Comparison of ENCODE assay signal across 26 cellular contexts in the genomic region with DNA sequence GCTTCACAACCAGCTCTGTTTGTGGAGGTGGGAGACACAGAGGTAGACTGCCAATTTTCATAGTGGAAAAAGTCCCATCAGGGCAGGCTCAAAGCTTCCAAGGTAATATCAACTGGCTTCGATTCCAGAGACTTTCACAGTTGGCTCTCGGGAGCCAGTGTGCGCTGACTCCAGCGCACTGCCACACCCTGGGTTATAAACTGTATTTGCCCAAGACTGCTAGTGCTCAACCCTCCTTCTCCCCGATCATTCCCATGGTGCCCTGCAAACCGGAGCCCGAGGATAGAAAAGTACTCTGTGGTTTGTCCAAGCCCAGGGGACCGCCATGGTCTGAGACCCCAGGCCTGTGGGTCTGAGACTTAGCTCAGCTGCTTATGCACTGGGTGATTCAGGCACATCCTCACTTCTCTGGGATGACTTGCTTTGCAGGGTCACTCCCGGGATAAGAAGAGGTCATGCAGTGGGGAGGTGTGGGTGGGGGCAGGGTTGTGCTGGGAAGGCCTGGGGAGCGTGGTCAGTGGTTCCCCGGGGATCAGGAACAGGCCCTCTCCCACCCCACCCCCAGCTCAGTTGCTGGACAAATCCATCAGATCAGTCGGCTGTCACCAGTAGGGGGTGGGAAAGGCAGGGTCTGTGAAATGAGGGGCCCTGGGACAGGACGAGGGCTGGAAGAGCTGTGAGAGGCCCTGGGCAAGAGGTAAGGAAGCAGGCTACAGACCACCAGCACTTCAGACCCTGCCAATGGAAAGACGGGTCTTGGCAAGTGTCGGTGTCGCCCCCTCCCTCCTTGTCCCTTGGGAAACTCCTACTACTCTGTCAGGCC. TPM values are rescaled to one million over a fixed set of nuclear protein-coding genes. Genes with fewer than 3 reads are reported as not detected.
DNase-seq lines count a peak whose midpoint lies in the region; ATAC-seq and TF ChIP-seq lines count a peak whose summit lies in the region.
"Had no signal": no experiment of that assay in that cellular context is flagged by ENCODE, and none has a peak within 500 bp of the region (broad histone marks: within the 10 kb centered on the region; RNA-seq: fewer than 3 reads in every experiment).

No MANE protein-coding gene starts in this region.

- peaks cover 8% of the 10 kb centered on the region for H3K4me1 Mint-ChIP-seq in endothelial cell (ENCODE audit: unreplicated experiment)

- DNase-seq in Right ventricle myocardium inferior (ENCODE audit: missing footprints) (peak; percentile 46), Right ventricle myocardium superior (no peak), brain microvascular endothelial cell (no peak), mesenchymal stem cell (no peak), suprapubic skin (ENCODE audit: low spot score in 2 of 2) (no peak), NCI-H82 (lab: John Stamatoyannopoulos, UW) (no peak), endothelial cell (ENCODE audit: low spot score) (no peak), SKM-1 (lab: John Stamatoyannopoulos, UW; ENCODE audit: unreplicated experiment) (no peak)
- DNase-seq: activated CD4-positive, alpha-beta memory T cell treated with anti-CD3 and anti-CD28 coated beads for 36 hours; activated T-cell treated with anti-CD3 and anti-CD28 coated beads, Interleukin-2, amount 50 U/mL, for 4 hours; central memory CD4-positive, alpha-beta T cell; effector memory CD8-positive, alpha-beta T cell; naive B cell; NCI-H1092; NCI-H2171 treated with DMSO at 0.1 percent for 48 hours; NCI-H774; stimulated activated CD4-positive, alpha-beta T cell treated with anti-CD3 and anti-CD28 coated beads, Interleukin-15, amount 100 ng/mL, for 24 hours; stimulated activated naive CD4-positive, alpha-beta T cell; SW 1271; upper lobe of right lung had no signal

- no peak overlapping the region for H3K14ac ChIP-seq in mesenchymal stem cell (ENCODE audit: low read length in 2 of 2)

- no peak overlapping the region for H3K27ac Mint-ChIP-seq in endothelial cell (ENCODE audit: unreplicated experiment)
- H3K27ac Mint-ChIP-seq: activated CD4-positive, alpha-beta memory T cell treated with anti-CD3 and anti-CD28 coated beads for 36 hours; activated naive CD4-positive, alpha-beta T cell treated with anti-CD3 and anti-CD28 coated beads, Interleukin-2, amount 50 U/mL, for 72 hours; IgD-negative memory B cell had no signal

- H2AFZ ChIP-seq in mesenchymal stem cell (ENCODE audit: low read depth, low read length) = no peak overlapping the region

- H3K4me2 ChIP-seq in mesenchymal stem cell (ENCODE audit: low read length, poor library complexity, severe bottlenecking) = no peak overlapping the region

- no peak overlapping the region for H3K4me3 Mint-ChIP-seq in endothelial cell (ENCODE audit: unreplicated experiment)
- H3K4me3 Mint-ChIP-seq: activated CD4-positive, alpha-beta memory T cell treated with anti-CD3 and anti-CD28 coated beads for 36 hours; activated T-cell treated with anti-CD3 and anti-CD28 coated beads, Interleukin-2, amount 50 U/mL, for 4 hours; effector memory CD8-positive, alpha-beta T cell; IgD-negative memory B cell; naive B cell had no signal

- 63% methylated on average over 15 of the region's 16 CpGs for WGBS in mesenchymal stem cell
- WGBS in suprapubic skin = 54% methylated on average over 15 of the region's 16 CpGs

- H3K27me3 ChIP-seq in brain microvascular endothelial cell (replicated peaks) (no peaks in the 10 kb centered on the region), mesenchymal stem cell (ENCODE audit: control insufficient read depth in 1 of 2, insufficient read depth in 1 of 2, low read length in 2 of 2) (peaks cover 7 to 16% of the 10 kb centered on the region in 2 experiments), suprapubic skin (no peaks in the 10 kb centered on the region)
- H3K27me3 ChIP-seq: left lung, upper lobe of right lung had no signal

- no peak overlapping the region for H2BK5ac ChIP-seq in mesenchymal stem cell (ENCODE audit: low read depth, low read length, poor library complexity, severe bottlenecking)

- H3K23ac ChIP-seq in mesenchymal stem cell (ENCODE audit: low read length in 2 of 2) = no peak overlapping the region

- H3K27me3 Mint-ChIP-seq in endothelial cell (ENCODE audit: unreplicated experiment) = peaks cover 16% of the 10 kb centered on the region
- H3K27me3 Mint-ChIP-seq: activated CD4-positive, alpha-beta memory T cell treated with anti-CD3 and anti-CD28 coated beads for 36 hours; effector memory CD8-positive, alpha-beta T cell had no signal

- H3K4me3 ChIP-seq in brain microvascular endothelial cell (ENCODE audit: low read depth, low read length) (no peak overlapping the region), mesenchymal stem cell (ENCODE audit: insufficient read depth in 1 of 2, low read depth in 1 of 2, low read length in 2 of 2) (no peak overlapping the region), suprapubic skin (no peak overlapping the region)
- H3K4me3 ChIP-seq: left lung, prostate gland, upper lobe of right lung had no signal

- TF ChIP-seq CTCF in brain microvascular endothelial cell (IDR thresholded peaks at IDR 0.05; ENCODE audit: low read depth, low read length, missing control alignments) = peak; percentile 38
- no peak for TF ChIP-seq CTCF in suprapubic skin (IDR thresholded peaks at IDR 0.05)
- TF ChIP-seq CTCF in endothelial cell (IDR thresholded peaks at IDR 0.05; ENCODE audit: unreplicated experiment) = no peak

- no peak overlapping the region for H3K18ac ChIP-seq in mesenchymal stem cell (ENCODE audit: low read depth in 1 of 2, low read length in 2 of 2)

- H3K27ac ChIP-seq in brain microvascular endothelial cell (no peak overlapping the region), mesenchymal stem cell (ENCODE audit: low read length, poor library complexity, severe bottlenecking) (no peak overlapping the region), suprapubic skin (peak overlapping the region; percentile 21)
- H3K27ac ChIP-seq: left lung, upper lobe of right lung had no signal

- intact Hi-C loops in Right ventricle myocardium inferior (cut with DNase I) = no loop called here
- intact Hi-C loops in Right ventricle myocardium superior (cut with DNase I) = no loop called here

- H3K36me3 Mint-ChIP-seq in endothelial cell (ENCODE audit: low read depth, unreplicated experiment) = no peaks in the 10 kb centered on the region
- H3K36me3 Mint-ChIP-seq: activated CD4-positive, alpha-beta memory T cell treated with anti-CD3 and anti-CD28 coated beads for 36 hours; activated naive CD4-positive, alpha-beta T cell treated with anti-CD3 and anti-CD28 coated beads, Interleukin-2, amount 50 U/mL, for 72 hours; naive B cell had no signal

- H2AK5ac ChIP-seq in mesenchymal stem cell (ENCODE audit: low read length, severe bottlenecking) = no peak overlapping the region

- ATAC-seq in Right ventricle myocardium inferior (no peak), Right ventricle myocardium superior (ENCODE audit: poor library complexity) (no peak)
- ATAC-seq: activated naive CD4-positive, alpha-beta T cell treated with anti-CD3 and anti-CD28 coated beads, Interleukin-2, amount 50 U/mL, for 72 hours; activated T-cell treated with anti-CD3 and anti-CD28 coated beads, Interleukin-2, amount 50 U/mL, for 4 hours; effector memory CD8-positive, alpha-beta T cell; left lung; upper lobe of right lung had no signal

- TF ChIP-seq EP300 in suprapubic skin (IDR thresholded peaks at IDR 0.05) = no peak

- in situ Hi-C loops in brain microvascular endothelial cell (cut with HindIII; ENCODE audit: low pct_ligation_motif_present, low sequenced_read_pairs) = no loop called here

- no peaks in the 10 kb centered on the region for H3K79me1 ChIP-seq in mesenchymal stem cell (replicated peaks; ENCODE audit: low read length, poor library complexity, severe bottlenecking)

- peak overlapping the region; percentile 54 for H4K8ac ChIP-seq in mesenchymal stem cell (ENCODE audit: low read length)

- no peak overlapping the region for H3K9ac ChIP-seq in mesenchymal stem cell (ENCODE audit: low read length)

- H3K9me3 ChIP-seq in mesenchymal stem cell (ENCODE audit: control insufficient read depth, low read length) (no peaks in the 10 kb centered on the region), suprapubic skin (no peaks in the 10 kb centered on the region)
- H3K9me3 ChIP-seq: left lung, prostate gland, upper lobe of right lung had no signal

- TF ChIP-seq POLR2A in suprapubic skin (IDR thresholded peaks at IDR 0.05) = no peak

- H3K36me3 ChIP-seq in brain microvascular endothelial cell (replicated peaks) = no peaks in the 10 kb centered on the region
- H3K36me3 ChIP-seq in mesenchymal stem cell (ENCODE audit: control insufficient read depth in 1 of 2, insufficient read depth in 2 of 2, low read depth in 1 of 2, low read length in 2 of 2) = no peaks in the 10 kb centered on the region
- no peaks in the 10 kb centered on the region for H3K36me3 ChIP-seq in suprapubic skin
- H3K36me3 ChIP-seq: left lung, prostate gland, upper lobe of right lung had no signal

- H2BK120ac ChIP-seq in mesenchymal stem cell (ENCODE audit: low read depth, low read length) = no peak overlapping the region

- no peak overlapping the region for H2BK15ac ChIP-seq in mesenchymal stem cell (ENCODE audit: low read depth, poor library complexity, severe bottlenecking)

- H4K91ac ChIP-seq in mesenchymal stem cell (ENCODE audit: low read length) = no peak overlapping the region

- H3K9me3 Mint-ChIP-seq in endothelial cell (ENCODE audit: unreplicated experiment) = no peaks in the 10 kb centered on the region
- H3K9me3 Mint-ChIP-seq: activated CD4-positive, alpha-beta memory T cell treated with anti-CD3 and anti-CD28 coated beads for 36 hours; activated naive CD4-positive, alpha-beta T cell treated with anti-CD3 and anti-CD28 coated beads, Interleukin-2, amount 50 U/mL, for 72 hours; activated T-cell treated with anti-CD3 and anti-CD28 coated beads, Interleukin-2, amount 50 U/mL, for 4 hours; effector memory CD8-positive, alpha-beta T cell; IgD-negative memory B cell; naive B cell had no signal

- no peak overlapping the region for H2BK12ac ChIP-seq in mesenchymal stem cell (ENCODE audit: low read length in 2 of 2)

- no peak overlapping the region for H3K4ac ChIP-seq in mesenchymal stem cell (ENCODE audit: low read depth in 1 of 2, low read length in 2 of 2)

- peaks cover 40% of the 10 kb centered on the region for H3K4me1 ChIP-seq in mesenchymal stem cell (ENCODE audit: control insufficient read depth, insufficient read depth, low read depth, low read length)
- peaks cover 25% of the 10 kb centered on the region for H3K4me1 ChIP-seq in suprapubic skin

RNA-seq across cellular contexts. Expression of a gene that starts 26.7 kb away (rescaled TPM):
- total RNA-seq in Right ventricle myocardium inferior = 20.9 TPM
- total RNA-seq in Right ventricle myocardium superior = 20.4 TPM
- 5.7 TPM for polyA plus RNA-seq in mesenchymal stem cell (2013, experiment 1 of 2)
- polyA plus RNA-seq in mesenchymal stem cell (2013, experiment 2 of 2) = 5.9 TPM
- total RNA-seq in suprapubic skin = 10 to 100 TPM; 36.7 to 72.0 (median 61.5) TPM
- total RNA-seq in endothelial cell (ENCODE audit: unreplicated experiment) = 24.1 TPM

RNA-seq across cellular contexts. Expression of a gene that starts 46.2 kb away (rescaled TPM):
- 1.9 TPM for total RNA-seq in Right ventricle myocardium inferior
- total RNA-seq in Right ventricle myocardium superior = 1.2 TPM
- polyA plus RNA-seq in mesenchymal stem cell (2013, experiment 1 of 2) = not detected
- not detected for polyA plus RNA-seq in mesenchymal stem cell (2013, experiment 2 of 2)
- total RNA-seq in suprapubic skin = 10 to 100 TPM; 15.2 to 30.8 (median 20.5) TPM
- 0.08 TPM for total RNA-seq in endothelial cell (ENCODE audit: unreplicated experiment)
- total RNA-seq: A172; activated CD4-positive, alpha-beta memory T cell treated with anti-CD3 and anti-CD28 coated beads for 36 hours; activated naive CD4-positive, alpha-beta T cell treated with anti-CD3 and anti-CD28 coated beads, Interleukin-2, amount 50 U/mL, for 72 hours; activated T-cell treated with anti-CD3 and anti-CD28 coated beads, Interleukin-2, amount 50 U/mL, for 4 hours; fibroblast of villous mesenchyme; left lung; upper lobe of right lung had no signal
- polyA plus RNA-seq: IgD-negative memory B cell had no signal

RNA-seq across cellular contexts. Expression of a gene that starts 53.5 kb away (rescaled TPM):
- total RNA-seq in Right ventricle myocardium inferior = not detected
- total RNA-seq in Right ventricle myocardium superior = not detected
- not detected for polyA plus RNA-seq in mesenchymal stem cell (2013, experiment 1 of 2)
- not detected for polyA plus RNA-seq in mesenchymal stem cell (2013, experiment 2 of 2)
- not detected for total RNA-seq in suprapubic skin
- not detected for total RNA-seq in endothelial cell (ENCODE audit: unreplicated experiment)
- total RNA-seq: A172; activated T-cell treated with anti-CD3 and anti-CD28 coated beads, Interleukin-2, amount 50 U/mL, for 4 hours; fibroblast of villous mesenchyme; upper lobe of right lung had no signal
- polyA plus RNA-seq: IgD-negative memory B cell had no signal
